In genomic region chr10:102072867-102073527, GRCh38 we compare ENCODE assay signal across 8 cellular contexts. TPM values are rescaled to one million over a fixed set of nuclear protein-coding genes. Genes with fewer than 3 reads are reported as not detected.
DNase-seq lines count a peak whose midpoint lies in the region; ATAC-seq, FAIRE-seq and TF ChIP-seq lines count a peak whose summit lies in the region.

No MANE protein-coding gene starts in this region.

- no peaks in the 10 kb centered on the region for H3K36me3 Mint-ChIP-seq in CD8-positive, alpha-beta T cell
- H3K36me3 Mint-ChIP-seq in chondrocyte (ENCODE audit: low read depth), result no peaks in the 10 kb centered on the region

- H3K27me3 Mint-ChIP-seq in CD8-positive, alpha-beta T cell (ENCODE audit: low read depth), result no peaks in the 10 kb centered on the region
- no peaks in the 10 kb centered on the region for H3K27me3 Mint-ChIP-seq in chondrocyte (ENCODE audit: low read depth)

- CTCF ChIA-PET in CD8-positive, alpha-beta T cell (lab: Charles Lee), result interaction anchor here (0.5 to 4.1 kb wide), 61 partner anchors 8 to 478 kb away, joined by 3 to 39 read pairs (median 5); partner anchors contain the start of gene ARMH3
- CTCF ChIA-PET in HEK293T (lab: Yijun Ruan, JAX) (interaction anchor here (0.5 to 1.8 kb wide), 19 partner anchors 9 to 1310 kb away, joined by 3 to 14 read pairs (median 3); partner anchors contain the start of gene ARMH3), HepG2 (lab: Yijun Ruan, JAX; ENCODE audit: low intra/inter-chr PET ratio, low total read pairs) (interaction anchor here (1.3 kb wide), 2 partner anchors 15 to 232 kb away, joined by 5 to 7 read pairs; no protein-coding TSS in a partner anchor)

- no peak for TF ChIP-seq POLR2A in HepG2 (IDR thresholded peaks at IDR 0.05; ENCODE audit: insufficient read depth in 1 of 2, low read depth in 2 of 2, low read length in 2 of 2)

- no peak overlapping the region for H3K4me3 Mint-ChIP-seq in CD8-positive, alpha-beta T cell
- H3K4me3 Mint-ChIP-seq in chondrocyte (ENCODE audit: unreplicated experiment), result no peak overlapping the region

- no peaks in the 10 kb centered on the region for H3K27me3 ChIP-seq in CD8-positive, alpha-beta T cell (ENCODE audit: insufficient read depth, low read length)
- no peaks in the 10 kb centered on the region for H3K27me3 ChIP-seq in HepG2 (ENCODE audit: control insufficient read depth in 1 of 2, insufficient read depth in 2 of 2, low read length in 2 of 2)

- peaks cover 4% of the 10 kb centered on the region for H3K4me1 Mint-ChIP-seq in CD8-positive, alpha-beta T cell (ENCODE audit: low read depth)
- H3K4me1 Mint-ChIP-seq in chondrocyte (ENCODE audit: low read depth), result peaks cover 5% of the 10 kb centered on the region

- no TSS peak for BruUV-seq in HepG2 (replicated peaks; lab: Mats Ljungman, UMichigan)

- H3K9me3 ChIP-seq in CD8-positive, alpha-beta T cell (ENCODE audit: low read length), result no peaks in the 10 kb centered on the region
- H3K9me3 ChIP-seq in HepG2 (ENCODE audit: low read length), result no peaks in the 10 kb centered on the region

- no peak overlapping the region for H3K27ac Mint-ChIP-seq in CD8-positive, alpha-beta T cell
- H3K27ac Mint-ChIP-seq in chondrocyte (ENCODE audit: unreplicated experiment), result no peak overlapping the region

- no peak for TF ChIP-seq EP300 in HepG2 (IDR thresholded peaks at IDR 0.05; ENCODE audit: low read depth in 2 of 2, low read length in 2 of 2)
- TF ChIP-seq EP300 in HepG2 (CRISPR knock-in tag; IDR thresholded peaks at IDR 0.05; ENCODE audit: borderline replicate concordance), result no peak

- POLR2A ChIA-PET in CD8-positive, alpha-beta T cell (lab: Charles Lee), result interaction anchor here (0.6 kb wide), 1 partner anchor 63 kb away, joined by 3 read pairs; no protein-coding TSS in a partner anchor
- POLR2A ChIA-PET in HEK293T (lab: Yijun Ruan, JAX), result interaction anchor here (0.8 to 1.2 kb wide), 3 partner anchors 10 to 62 kb away, joined by 3 read pairs; no protein-coding TSS in a partner anchor
- POLR2A ChIA-PET in HepG2 (lab: Yijun Ruan, JAX), result no interaction called here

- H3K9me3 Mint-ChIP-seq in CD8-positive, alpha-beta T cell, result no peaks in the 10 kb centered on the region
- H3K9me3 Mint-ChIP-seq in chondrocyte (ENCODE audit: low read depth), result no peaks in the 10 kb centered on the region

- H3K4me2 ChIP-seq in HepG2 (ENCODE audit: low read depth, low read length), result no peak overlapping the region

- WGBS in HepG2 (ENCODE audit: low lambda C conversion rate), result 61% methylated on average over 3 of the region's 3 CpGs

- ATAC-seq in CD8-positive, alpha-beta T cell, result peak; percentile 97
- ATAC-seq in HepG2, result peak; percentile 89
- no peak for ATAC-seq in GM21390 (IDR thresholded peaks at IDR 0.05; ENCODE audit: unreplicated experiment)

- H3K9ac ChIP-seq in HepG2 (ENCODE audit: insufficient read depth, low read depth, low read length), result no peak overlapping the region

- no peaks in the 10 kb centered on the region for H3K79me2 ChIP-seq in HepG2 (ENCODE audit: insufficient read depth, low read length)

- no peaks in the 10 kb centered on the region for H3K4me1 ChIP-seq in CD8-positive, alpha-beta T cell (ENCODE audit: insufficient read depth, low read length)
- no peaks in the 10 kb centered on the region for H3K4me1 ChIP-seq in HepG2 (ENCODE audit: insufficient read depth, low read length)

- H3K4me3 ChIP-seq in CD8-positive, alpha-beta T cell (ENCODE audit: low read depth, low read length), result no peak overlapping the region
- no peak overlapping the region for H3K4me3 ChIP-seq in HepG2 (replicated peaks in 1 of 3; ENCODE audit: insufficient read depth in 1 of 3, low read depth in 2 of 3, low read length in 3 of 3)

- no peaks in the 10 kb centered on the region for H4K20me1 ChIP-seq in HepG2 (ENCODE audit: insufficient read depth, low read length)

- DNase-seq in CD8-positive, alpha-beta T cell, result peak; percentile 63 to 86 (median 74)
- DNase-seq in HEK293T (ENCODE audit: extremely low spot score) (peak; percentile 86), NCI-H460 (ENCODE audit: extremely low read depth, low read depth) (peak; percentile 80), chondrocyte (ENCODE audit: low spot score) (no peak), HepG2 (ENCODE audit: low spot score) (peak; percentile 51)
- peak; percentile 73 to 86 for DNase-seq in activated CD4-positive, alpha-beta T cell treated with anti-CD3 and anti-CD28 coated beads for 4 hours
- peak; percentile 58 to 79 (median 76) for DNase-seq in stimulated activated CD4-positive, alpha-beta T cell treated with anti-CD3 and anti-CD28 coated beads, TNF-alpha, amount 100 ng/mL, for 24 hours (ENCODE audit: low read depth in 3 of 3)

- TF ChIP-seq CTCF in CD8-positive, alpha-beta T cell (IDR thresholded peaks at IDR 0.05), result peak; percentile 82
- TF ChIP-seq CTCF in chondrocyte (IDR thresholded peaks at IDR 0.05) (peak; percentile 96), HepG2 (CRISPR knock-in tag; IDR thresholded peaks at IDR 0.05) (peak; percentile 90)

- FAIRE-seq in HepG2 (lab: Jason Lieb, UNC), result peak; percentile 81

- intact Hi-C loops in CD8-positive, alpha-beta T cell (cut with DNase I, micrococcal nuclease), result loop anchor here (1.0 to 5.0 kb wide), 7 partner anchors 44 to 861 kb away; no protein-coding TSS in a partner anchor
- intact Hi-C loops in HepG2 (cut with micrococcal nuclease; ENCODE audit: unreplicated experiment), result loop anchor here (1.0 kb wide), 2 partner anchors 63 to 184 kb away; no protein-coding TSS in a partner anchor

- H2AFZ ChIP-seq in HepG2 (ENCODE audit: low read length), result no peak overlapping the region

- peak; percentile 64 for TF ChIP-seq RAD21 in HepG2 (CRISPR knock-in tag; IDR thresholded peaks at IDR 0.05)

- H3K36me3 ChIP-seq in CD8-positive, alpha-beta T cell (ENCODE audit: insufficient read depth, low read length), result no peaks in the 10 kb centered on the region
- H3K36me3 ChIP-seq in HepG2 (replicated peaks in 1 of 2; ENCODE audit: control insufficient read depth in 1 of 2, insufficient read depth in 2 of 2, low read length in 2 of 2), result no peaks in the 10 kb centered on the region

- H3K27ac ChIP-seq in CD8-positive, alpha-beta T cell (ENCODE audit: low read depth, low read length), result no peak overlapping the region
- no peak overlapping the region for H3K27ac ChIP-seq in HepG2 (ENCODE audit: extremely low read length, insufficient read depth, low read length)

- in situ Hi-C loops in HepG2 (cut with HindIII; ENCODE audit: extremely low pct_ligation_motif_present, low pct_unique_long_range_greater_than_20kb), result no loop called here

RNA-seq across cellular contexts. Expression of gene HPS6, which starts 7.8 kb away (rescaled TPM):
- 10 to 100 TPM; 17.5 to 18.1 TPM for total RNA-seq in CD8-positive, alpha-beta T cell
- total RNA-seq in NCI-H460 (2014; rRNA removed; shearing (Covaris generic)), result 16.7 and 19.5 TPM in 2 replicates
- polyA plus RNA-seq in NCI-H460 (2014; cell fraction: nucleus; rRNA removed), result 23.1 and 27.5 TPM in 2 replicates
- total RNA-seq in chondrocyte (19.4 to 21.8 TPM (median 20.1 TPM) in 3 replicates), HepG2 (2016; rRNA removed; fragmentation: Illumina TruSeq; extraction: Trizol) (14.9 and 15.1 TPM in 2 replicates)
- 1.0 and 1.9 TPM in 2 replicates for total RNA-seq in HepG2 (2016; cell fraction: cytosol; rRNA removed; fragmentation: Illumina TruSeq; extraction: Trizol; ENCODE audit: low read depth)
- total RNA-seq in HepG2 (2016; cell fraction: insoluble cytoplasmic fraction; rRNA removed; fragmentation: Illumina TruSeq; extraction: Trizol), result 14.4 and 15.1 TPM in 2 replicates
- 3.8 and 4.1 TPM in 2 replicates for total RNA-seq in HepG2 (2016; cell fraction: membrane; rRNA removed; fragmentation: Illumina TruSeq; extraction: Trizol)
- total RNA-seq in HepG2 (2016; cell fraction: nucleus; rRNA removed; fragmentation: Illumina TruSeq; extraction: Trizol), result 7.6 and 8.1 TPM in 2 replicates
- polyA plus RNA-seq in HepG2 (2011; rRNA removed), result 2.9 and 4.2 TPM in 2 replicates
- 3.7 and 4.1 TPM in 2 replicates for polyA plus RNA-seq in HepG2 (2011; cell fraction: cytosol; rRNA removed)
- 3.6 TPM in 2 replicates for polyA plus RNA-seq in HepG2 (2011; cell fraction: nucleus; rRNA removed)
- polyA plus RNA-seq in HepG2 (2012), result 4.0 and 4.1 TPM in 2 replicates
- polyA plus RNA-seq in HepG2 (2016; cell fraction: cytosol; fragmentation: Illumina TruSeq; extraction: Trizol; ENCODE audit: low read depth), result 0.47 and 0.53 TPM in 2 replicates
- 9.3 and 10.5 TPM in 2 replicates for polyA plus RNA-seq in HepG2 (2016; cell fraction: insoluble cytoplasmic fraction; fragmentation: Illumina TruSeq; extraction: Trizol; ENCODE audit: low read depth)
- 0.76 and 1.3 TPM in 2 replicates for polyA plus RNA-seq in HepG2 (2016; cell fraction: membrane; fragmentation: Illumina TruSeq; extraction: Trizol; ENCODE audit: low read depth)
- polyA plus RNA-seq in HepG2 (2016; cell fraction: nucleus; fragmentation: Illumina TruSeq; extraction: Trizol; ENCODE audit: insufficient read depth, low read depth), result 5.4 and 6.0 TPM in 2 replicates
- 14.1 and 24.9 TPM in 2 replicates for polyA minus RNA-seq in HepG2 (2011; rRNA and poly(A)+ RNA removed; ENCODE audit: low replicate concordance)
- 5.7 and 6.4 TPM in 2 replicates for polyA minus RNA-seq in HepG2 (2011; cell fraction: cytosol; rRNA and poly(A)+ RNA removed)
- 7.0 and 7.1 TPM in 2 replicates for polyA minus RNA-seq in HepG2 (2011; cell fraction: nucleus; rRNA and poly(A)+ RNA removed)

RNA-seq across cellular contexts. Expression of gene ARMH3, which starts 17.0 kb away (rescaled TPM):
- total RNA-seq in CD8-positive, alpha-beta T cell, result 10 to 100 TPM; 18.6 to 20.6 TPM
- 6.6 and 7.9 TPM in 2 replicates for total RNA-seq in NCI-H460 (2014; rRNA removed; shearing (Covaris generic))
- polyA plus RNA-seq in NCI-H460 (2014; cell fraction: nucleus; rRNA removed), result 4.7 and 4.8 TPM in 2 replicates
- 18.1 to 19.3 TPM (median 18.4 TPM) in 3 replicates for total RNA-seq in chondrocyte
- total RNA-seq in HepG2 (2016; rRNA removed; fragmentation: Illumina TruSeq; extraction: Trizol), result 8.4 and 10.8 TPM in 2 replicates
- total RNA-seq in HepG2 (2016; cell fraction: cytosol; rRNA removed; fragmentation: Illumina TruSeq; extraction: Trizol; ENCODE audit: low read depth), result 5.0 and 5.1 TPM in 2 replicates
- total RNA-seq in HepG2 (2016; cell fraction: insoluble cytoplasmic fraction; rRNA removed; fragmentation: Illumina TruSeq; extraction: Trizol), result 7.3 and 11.0 TPM in 2 replicates
- total RNA-seq in HepG2 (2016; cell fraction: membrane; rRNA removed; fragmentation: Illumina TruSeq; extraction: Trizol), result 3.9 and 4.7 TPM in 2 replicates
- 13.0 and 14.8 TPM in 2 replicates for total RNA-seq in HepG2 (2016; cell fraction: nucleus; rRNA removed; fragmentation: Illumina TruSeq; extraction: Trizol)
- 16.7 and 16.9 TPM in 2 replicates for polyA plus RNA-seq in HepG2 (2011; rRNA removed)
- 9.7 and 11.7 TPM in 2 replicates for polyA plus RNA-seq in HepG2 (2011; cell fraction: cytosol; rRNA removed)
- 13.9 and 18.6 TPM in 2 replicates for polyA plus RNA-seq in HepG2 (2011; cell fraction: nucleus; rRNA removed)
- 10.2 and 11.0 TPM in 2 replicates for polyA plus RNA-seq in HepG2 (2012)
- 2.0 and 2.3 TPM in 2 replicates for polyA plus RNA-seq in HepG2 (2016; cell fraction: cytosol; fragmentation: Illumina TruSeq; extraction: Trizol; ENCODE audit: low read depth)
- polyA plus RNA-seq in HepG2 (2016; cell fraction: insoluble cytoplasmic fraction; fragmentation: Illumina TruSeq; extraction: Trizol; ENCODE audit: low read depth), result 11.6 and 13.7 TPM in 2 replicates
- polyA plus RNA-seq in HepG2 (2016; cell fraction: membrane; fragmentation: Illumina TruSeq; extraction: Trizol; ENCODE audit: low read depth), result 4.0 and 4.1 TPM in 2 replicates
- 17.4 and 19.1 TPM in 2 replicates for polyA plus RNA-seq in HepG2 (2016; cell fraction: nucleus; fragmentation: Illumina TruSeq; extraction: Trizol; ENCODE audit: insufficient read depth, low read depth)
- polyA minus RNA-seq in HepG2 (2011; rRNA and poly(A)+ RNA removed; ENCODE audit: low replicate concordance), result 12.6 and 18.4 TPM in 2 replicates
- polyA minus RNA-seq in HepG2 (2011; cell fraction: cytosol; rRNA and poly(A)+ RNA removed), result 6.4 and 6.6 TPM in 2 replicates
- 30.6 and 33.7 TPM in 2 replicates for polyA minus RNA-seq in HepG2 (2011; cell fraction: nucleus; rRNA and poly(A)+ RNA removed)

RNA-seq across cellular contexts. Expression of gene LDB1, which starts 47.2 kb away (rescaled TPM):
- 100 to 1,000 TPM; 113 to 124 TPM for total RNA-seq in CD8-positive, alpha-beta T cell
- total RNA-seq in NCI-H460 (2014; rRNA removed; shearing (Covaris generic)), result 25.1 and 27.0 TPM in 2 replicates
- polyA plus RNA-seq in NCI-H460 (2014; cell fraction: nucleus; rRNA removed), result 95.4 and 107 TPM in 2 replicates
- total RNA-seq in chondrocyte (64.6 to 73.9 TPM (median 65.7 TPM) in 3 replicates), HepG2 (2016; rRNA removed; fragmentation: Illumina TruSeq; extraction: Trizol) (13.2 and 17.2 TPM in 2 replicates)
- total RNA-seq in HepG2 (2016; cell fraction: cytosol; rRNA removed; fragmentation: Illumina TruSeq; extraction: Trizol; ENCODE audit: low read depth), result 2.0 and 2.5 TPM in 2 replicates
- total RNA-seq in HepG2 (2016; cell fraction: insoluble cytoplasmic fraction; rRNA removed; fragmentation: Illumina TruSeq; extraction: Trizol), result 10.9 and 17.8 TPM in 2 replicates
- 7.2 and 8.2 TPM in 2 replicates for total RNA-seq in HepG2 (2016; cell fraction: membrane; rRNA removed; fragmentation: Illumina TruSeq; extraction: Trizol)
- 16.0 and 18.2 TPM in 2 replicates for total RNA-seq in HepG2 (2016; cell fraction: nucleus; rRNA removed; fragmentation: Illumina TruSeq; extraction: Trizol)
- 45.5 and 52.2 TPM in 2 replicates for polyA plus RNA-seq in HepG2 (2011; rRNA removed)
- polyA plus RNA-seq in HepG2 (2011; cell fraction: cytosol; rRNA removed), result 23.6 and 27.6 TPM in 2 replicates
- 182 and 199 TPM in 2 replicates for polyA plus RNA-seq in HepG2 (2011; cell fraction: nucleus; rRNA removed)
- polyA plus RNA-seq in HepG2 (2012), result 20.4 and 24.8 TPM in 2 replicates
- polyA plus RNA-seq in HepG2 (2016; cell fraction: cytosol; fragmentation: Illumina TruSeq; extraction: Trizol; ENCODE audit: low read depth), result 2.1 and 2.6 TPM in 2 replicates
- polyA plus RNA-seq in HepG2 (2016; cell fraction: insoluble cytoplasmic fraction; fragmentation: Illumina TruSeq; extraction: Trizol; ENCODE audit: low read depth), result 15.0 and 17.5 TPM in 2 replicates
- polyA plus RNA-seq in HepG2 (2016; cell fraction: membrane; fragmentation: Illumina TruSeq; extraction: Trizol; ENCODE audit: low read depth), result 5.5 and 5.8 TPM in 2 replicates
- polyA plus RNA-seq in HepG2 (2016; cell fraction: nucleus; fragmentation: Illumina TruSeq; extraction: Trizol; ENCODE audit: insufficient read depth, low read depth), result 49.4 and 52.8 TPM in 2 replicates
- 61.4 and 104 TPM in 2 replicates for polyA minus RNA-seq in HepG2 (2011; rRNA and poly(A)+ RNA removed; ENCODE audit: low replicate concordance)
- polyA minus RNA-seq in HepG2 (2011; cell fraction: cytosol; rRNA and poly(A)+ RNA removed), result 17.4 and 19.1 TPM in 2 replicates
- 34.2 and 39.5 TPM in 2 replicates for polyA minus RNA-seq in HepG2 (2011; cell fraction: nucleus; rRNA and poly(A)+ RNA removed)

RNA-seq across cellular contexts. Expression of gene PPRC1, which starts 59.8 kb away (rescaled TPM):
- 10 to 100 TPM; 35.2 to 38.5 TPM for total RNA-seq in CD8-positive, alpha-beta T cell
- 24.1 and 26.4 TPM in 2 replicates for total RNA-seq in NCI-H460 (2014; rRNA removed; shearing (Covaris generic))
- 53.6 and 58.5 TPM in 2 replicates for polyA plus RNA-seq in NCI-H460 (2014; cell fraction: nucleus; rRNA removed)
- total RNA-seq in chondrocyte (42.9 to 47.3 TPM (median 44.4 TPM) in 3 replicates), HepG2 (2016; rRNA removed; fragmentation: Illumina TruSeq; extraction: Trizol) (19.0 and 24.2 TPM in 2 replicates)
- total RNA-seq in HepG2 (2016; cell fraction: cytosol; rRNA removed; fragmentation: Illumina TruSeq; extraction: Trizol; ENCODE audit: low read depth), result 7.2 and 10.9 TPM in 2 replicates
- total RNA-seq in HepG2 (2016; cell fraction: insoluble cytoplasmic fraction; rRNA removed; fragmentation: Illumina TruSeq; extraction: Trizol), result 16.2 and 25.6 TPM in 2 replicates
- 10.3 and 12.7 TPM in 2 replicates for total RNA-seq in HepG2 (2016; cell fraction: membrane; rRNA removed; fragmentation: Illumina TruSeq; extraction: Trizol)
- 31.9 and 36.2 TPM in 2 replicates for total RNA-seq in HepG2 (2016; cell fraction: nucleus; rRNA removed; fragmentation: Illumina TruSeq; extraction: Trizol)
- 18.7 and 21.3 TPM in 2 replicates for polyA plus RNA-seq in HepG2 (2011; rRNA removed)
- 7.1 and 7.2 TPM in 2 replicates for polyA plus RNA-seq in HepG2 (2011; cell fraction: cytosol; rRNA removed)
- polyA plus RNA-seq in HepG2 (2011; cell fraction: nucleus; rRNA removed), result 57.6 and 66.0 TPM in 2 replicates
- 21.1 and 29.8 TPM in 2 replicates for polyA plus RNA-seq in HepG2 (2012)
- polyA plus RNA-seq in HepG2 (2016; cell fraction: cytosol; fragmentation: Illumina TruSeq; extraction: Trizol; ENCODE audit: low read depth), result 2.5 and 2.9 TPM in 2 replicates
- 21.7 and 29.6 TPM in 2 replicates for polyA plus RNA-seq in HepG2 (2016; cell fraction: insoluble cytoplasmic fraction; fragmentation: Illumina TruSeq; extraction: Trizol; ENCODE audit: low read depth)
- polyA plus RNA-seq in HepG2 (2016; cell fraction: membrane; fragmentation: Illumina TruSeq; extraction: Trizol; ENCODE audit: low read depth), result 4.7 and 6.5 TPM in 2 replicates
- polyA plus RNA-seq in HepG2 (2016; cell fraction: nucleus; fragmentation: Illumina TruSeq; extraction: Trizol; ENCODE audit: insufficient read depth, low read depth), result 102 and 107 TPM in 2 replicates
- 68.7 and 95.3 TPM in 2 replicates for polyA minus RNA-seq in HepG2 (2011; rRNA and poly(A)+ RNA removed; ENCODE audit: low replicate concordance)
- polyA minus RNA-seq in HepG2 (2011; cell fraction: cytosol; rRNA and poly(A)+ RNA removed), result 12.3 and 14.3 TPM in 2 replicates
- 42.9 and 47.7 TPM in 2 replicates for polyA minus RNA-seq in HepG2 (2011; cell fraction: nucleus; rRNA and poly(A)+ RNA removed)
